ENCODE assay signal across 10 cellular contexts in the genomic region with DNA sequence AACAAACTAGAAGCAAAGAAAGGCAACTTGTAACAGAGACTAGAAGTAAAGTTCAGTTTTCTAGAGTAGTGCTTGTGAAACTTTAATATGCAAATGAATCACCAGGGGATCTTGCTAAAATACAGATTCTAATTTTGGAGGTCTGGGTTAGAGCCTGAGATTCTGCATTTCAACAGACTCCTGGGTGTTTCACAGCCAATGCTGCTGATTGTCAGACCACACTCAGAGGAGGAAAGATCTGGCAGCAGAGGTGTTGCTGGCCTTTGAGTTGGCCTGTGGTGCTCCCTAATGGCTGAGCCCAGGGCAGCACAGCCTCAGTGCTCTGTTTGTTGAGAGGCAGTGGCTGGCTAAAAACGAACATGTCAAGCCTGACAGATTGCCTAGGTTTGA. TPM values are rescaled to one million over a fixed set of nuclear protein-coding genes. Genes with fewer than 3 reads are reported as not detected.
DNase-seq lines count a peak whose midpoint lies in the region; ATAC-seq, FAIRE-seq and TF ChIP-seq lines count a peak whose summit lies in the region.
"Had no signal": no experiment of that assay in that cellular context is flagged by ENCODE, and none has a peak within 500 bp of the region (broad histone marks: within the 10 kb centered on the region; RNA-seq: fewer than 3 reads in every experiment).

No MANE protein-coding gene starts in this region.

- H3K36me3 Mint-ChIP-seq in stimulated activated effector memory CD8-positive, alpha-beta T cell treated with anti-CD3 and anti-CD28 coated beads, Interleukin-12 subunit alpha, Interleukin-12 subunit beta, amount 100 ng/mL, for 72 hours: peaks cover 23% of the 10 kb centered on the region

- FAIRE-seq in GM19239 (lab: Jason Lieb, UNC): no peak

- DNase-seq in GM19239 (ENCODE audit: insufficient read length, low spot score) (peak; percentile 31), epithelial cell of proximal tubule (ENCODE audit: low read depth) (no peak), NCI-H1436 (lab: John Stamatoyannopoulos, UW) (no peak), DMS79 (lab: John Stamatoyannopoulos, UW) (no peak), midbrain (lab: John Stamatoyannopoulos, UW) (no peak)
- DNase-seq in stimulated activated effector memory CD8-positive, alpha-beta T cell treated with anti-CD3 and anti-CD28 coated beads, Interleukin-12 subunit alpha, Interleukin-12 subunit beta, amount 100 ng/mL, for 72 hours (ENCODE audit: low spot score in 2 of 2): no peak
- DNase-seq: NCI-H226; stimulated activated naive CD4-positive, alpha-beta T cell treated with Interleukin-2 at 50 U/mL for 16 hours had no signal

- ATAC-seq in HG03108 (IDR thresholded peaks at IDR 0.05; ENCODE audit: unreplicated experiment) (peak; percentile 41), GM21367 (IDR thresholded peaks at IDR 0.05; ENCODE audit: unreplicated experiment) (no peak)
- ATAC-seq in stimulated activated effector memory CD8-positive, alpha-beta T cell treated with anti-CD3 and anti-CD28 coated beads, Interleukin-12 subunit alpha, Interleukin-12 subunit beta, amount 100 ng/mL, for 72 hours: no peak

- TF ChIP-seq CTCF in epithelial cell of proximal tubule (conservative IDR thresholded peaks at IDR 0.05; ENCODE audit: low read depth, low read length): peak; percentile 26

- H3K4me3 Mint-ChIP-seq in stimulated activated effector memory CD8-positive, alpha-beta T cell treated with anti-CD3 and anti-CD28 coated beads, Interleukin-12 subunit alpha, Interleukin-12 subunit beta, amount 100 ng/mL, for 72 hours: no peak overlapping the region

- peaks cover 40% of the 10 kb centered on the region for H3K4me1 Mint-ChIP-seq in stimulated activated effector memory CD8-positive, alpha-beta T cell treated with anti-CD3 and anti-CD28 coated beads, Interleukin-12 subunit alpha, Interleukin-12 subunit beta, amount 100 ng/mL, for 72 hours

- H3K9me3 Mint-ChIP-seq in stimulated activated effector memory CD8-positive, alpha-beta T cell treated with anti-CD3 and anti-CD28 coated beads, Interleukin-12 subunit alpha, Interleukin-12 subunit beta, amount 100 ng/mL, for 72 hours: no peaks in the 10 kb centered on the region

- no peak overlapping the region for H3K4me3 ChIP-seq in epithelial cell of proximal tubule (ENCODE audit: low read depth, low read length)

- peak overlapping the region; percentile 29 for H3K27ac Mint-ChIP-seq in stimulated activated effector memory CD8-positive, alpha-beta T cell treated with anti-CD3 and anti-CD28 coated beads, Interleukin-12 subunit alpha, Interleukin-12 subunit beta, amount 100 ng/mL, for 72 hours

RNA-seq across cellular contexts. Expression of a gene that starts 5.4 kb away (rescaled TPM):
- 6.3 and 9.2 TPM in 2 replicates for total RNA-seq in epithelial cell of proximal tubule

RNA-seq across cellular contexts. Expression of a gene that starts 32.7 kb away (rescaled TPM):
- total RNA-seq in epithelial cell of proximal tubule: 10.1 and 11.1 TPM in 2 replicates

RNA-seq across cellular contexts. Expression of a gene that starts 47.8 kb away (rescaled TPM):
- 15.1 and 17.9 TPM in 2 replicates for total RNA-seq in epithelial cell of proximal tubule

RNA-seq across cellular contexts. Expression of a gene that starts 54.4 kb away (rescaled TPM):
- 0.51 TPM in 1 of 2 replicates, not detected in the other for total RNA-seq in epithelial cell of proximal tubule
